In genomic region chr13:109781384-109782065, GRCh38 we compare ENCODE assay signal across 1 cellular context.
TF ChIP-seq lines count a peak whose summit lies in the region.

No MANE protein-coding gene starts in this region.

TF ChIP-seq in HEK293, 187 proteins besides CTCF, POLR2A, EP300 and RAD21 (continued from another document):
- TF ChIP-seq, protein P1, sequence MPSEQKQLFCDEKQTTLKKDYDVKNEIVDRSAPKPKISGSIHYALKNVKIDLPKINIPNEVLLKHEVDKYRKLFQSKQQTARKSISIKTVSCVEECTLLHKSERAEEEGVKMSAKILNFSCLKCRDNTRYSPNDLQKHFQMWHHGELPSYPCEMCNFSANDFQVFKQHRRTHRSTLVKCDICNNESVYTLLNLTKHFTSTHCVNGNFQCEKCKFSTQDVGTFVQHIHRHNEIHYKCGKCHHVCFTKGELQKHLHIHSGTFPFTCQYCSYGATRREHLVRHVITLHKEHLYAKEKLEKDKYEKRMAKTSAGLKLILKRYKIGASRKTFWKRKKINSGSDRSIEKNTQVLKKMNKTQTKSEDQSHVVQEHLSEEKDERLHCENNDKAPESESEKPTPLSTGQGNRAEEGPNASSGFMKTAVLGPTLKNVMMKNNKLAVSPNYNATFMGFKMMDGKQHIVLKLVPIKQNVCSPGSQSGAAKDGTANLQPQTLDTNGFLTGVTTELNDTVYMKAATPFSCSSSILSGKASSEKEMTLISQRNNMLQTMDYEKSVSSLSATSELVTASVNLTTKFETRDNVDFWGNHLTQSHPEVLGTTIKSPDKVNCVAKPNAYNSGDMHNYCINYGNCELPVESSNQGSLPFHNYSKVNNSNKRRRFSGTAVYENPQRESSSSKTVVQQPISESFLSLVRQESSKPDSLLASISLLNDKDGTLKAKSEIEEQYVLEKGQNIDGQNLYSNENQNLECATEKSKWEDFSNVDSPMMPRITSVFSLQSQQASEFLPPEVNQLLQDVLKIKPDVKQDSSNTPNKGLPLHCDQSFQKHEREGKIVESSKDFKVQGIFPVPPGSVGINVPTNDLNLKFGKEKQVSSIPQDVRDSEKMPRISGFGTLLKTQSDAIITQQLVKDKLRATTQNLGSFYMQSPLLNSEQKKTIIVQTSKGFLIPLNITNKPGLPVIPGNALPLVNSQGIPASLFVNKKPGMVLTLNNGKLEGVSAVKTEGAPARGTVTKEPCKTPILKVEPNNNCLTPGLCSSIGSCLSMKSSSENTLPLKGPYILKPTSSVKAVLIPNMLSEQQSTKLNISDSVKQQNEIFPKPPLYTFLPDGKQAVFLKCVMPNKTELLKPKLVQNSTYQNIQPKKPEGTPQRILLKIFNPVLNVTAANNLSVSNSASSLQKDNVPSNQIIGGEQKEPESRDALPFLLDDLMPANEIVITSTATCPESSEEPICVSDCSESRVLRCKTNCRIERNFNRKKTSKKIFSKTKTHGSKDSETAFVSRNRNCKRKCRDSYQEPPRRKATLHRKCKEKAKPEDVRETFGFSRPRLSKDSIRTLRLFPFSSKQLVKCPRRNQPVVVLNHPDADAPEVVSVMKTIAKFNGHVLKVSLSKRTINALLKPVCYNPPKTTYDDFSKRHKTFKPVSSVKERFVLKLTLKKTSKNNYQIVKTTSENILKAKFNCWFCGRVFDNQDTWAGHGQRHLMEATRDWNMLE (tag by site-specific recombination; conservative IDR thresholded peaks at IDR 0.05; ENCODE audit: low read depth) = no peak
